ENCODE assay signal across 18 cellular contexts in the genomic region with DNA sequence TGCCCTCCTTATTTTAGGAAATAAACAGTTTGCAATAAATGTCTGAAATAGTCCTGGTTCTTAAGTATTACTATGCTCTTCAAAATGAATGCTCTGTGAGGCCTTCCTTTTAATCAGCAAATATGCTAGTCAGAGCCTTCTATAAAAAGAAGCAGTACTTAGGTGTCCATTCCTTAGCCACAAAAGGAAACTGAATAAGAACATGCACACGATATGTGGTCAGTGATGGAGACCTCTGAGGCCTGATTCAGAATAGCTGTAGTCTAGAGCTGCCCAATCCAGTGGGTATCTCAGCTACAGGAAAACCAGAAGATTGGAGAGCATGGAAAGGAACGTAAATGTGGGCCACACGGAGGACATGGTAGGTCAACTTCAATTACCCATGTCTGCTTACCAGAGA.
DNase-seq lines count a peak whose midpoint lies in the region; ATAC-seq and TF ChIP-seq lines count a peak whose summit lies in the region.
"Had no signal": no experiment of that assay in that cellular context is flagged by ENCODE, and none has a peak within 500 bp of the region (broad histone marks: within the 10 kb centered on the region; RNA-seq: fewer than 3 reads in every experiment).

No MANE protein-coding gene starts in this region.

- no peaks in the 10 kb centered on the region for H3K79me2 ChIP-seq in Loucy (ENCODE audit: insufficient read depth, low read length)

- H3F3A ChIP-seq in Loucy (ENCODE audit: low read depth) = no peaks in the 10 kb centered on the region

- H3K27me3 Mint-ChIP-seq in HFFc6 (ENCODE audit: insufficient read depth) (no peaks in the 10 kb centered on the region; the same call in 1 of the 2 replicates), Caco-2 (ENCODE audit: insufficient read depth, unreplicated experiment) (no peaks in the 10 kb centered on the region)

- no peak for ATAC-seq in HG02973 (IDR thresholded peaks at IDR 0.05; ENCODE audit: unreplicated experiment)
- ATAC-seq: GM23338, K562, Right ventricle myocardium inferior had no signal

- H3K9me3 Mint-ChIP-seq in HFFc6 (no peaks in the 10 kb centered on the region), Caco-2 (ENCODE audit: unreplicated experiment) (no peaks in the 10 kb centered on the region)

- CTCF ChIA-PET in Caco-2 (lab: Charles Lee) = no interaction called here

- DNase-seq in EH (ENCODE audit: low read depth) = peak; percentile 39
- peak; percentile 20 for DNase-seq in HFFc6
- DNase-seq in myocyte (ENCODE audit: low read depth) = peak; percentile 81
- DNase-seq in Caco-2 = no peak
- no peak for DNase-seq in BE2C
- DNase-seq: COR-L47, DMS153, EL, NCI-H1092, NCI-H146, NCI-H2227 treated with DMSO at 0.1 percent for 48 hours, NCI-H524, Peyer's patch had no signal

- POLR2A ChIA-PET in Caco-2 (lab: Charles Lee) = no interaction called here

- H3K9me3 ChIP-seq in Loucy (ENCODE audit: insufficient read depth, low read depth, low read length) (no peaks in the 10 kb centered on the region), Caco-2 (no peaks in the 10 kb centered on the region), BE2C (no peaks in the 10 kb centered on the region)
- H3K9me3 ChIP-seq: Peyer's patch had no signal

- no peak overlapping the region for H3K9ac ChIP-seq in Loucy (ENCODE audit: low read depth, low read length, poor library complexity, severe bottlenecking)

- peak overlapping the region; percentile 30 for H3K4me2 ChIP-seq in Loucy (ENCODE audit: low read depth, low read length, poor library complexity, severe bottlenecking)
- H3K4me2 ChIP-seq: GM23338 had no signal

- H3K36me3 ChIP-seq in Loucy (ENCODE audit: insufficient read depth, low read length) (no peaks in the 10 kb centered on the region), Caco-2 (ENCODE audit: control insufficient read depth, insufficient read depth, low read length) (no peaks in the 10 kb centered on the region), BE2C (no peaks in the 10 kb centered on the region; the same call in 1 of the 2 replicates)
- H3K36me3 ChIP-seq: Peyer's patch had no signal

- H3K4me3 Mint-ChIP-seq in HFFc6 = no peak overlapping the region
- no peak overlapping the region for H3K4me3 Mint-ChIP-seq in Caco-2 (ENCODE audit: unreplicated experiment)
- H3K4me3 Mint-ChIP-seq: GM23338 had no signal

- H3K4me1 Mint-ChIP-seq in HFFc6 (ENCODE audit: low read depth) (peaks cover 31% of the 10 kb centered on the region), Caco-2 (ENCODE audit: low read depth, unreplicated experiment) (peaks cover 11% of the 10 kb centered on the region)
- H3K4me1 Mint-ChIP-seq: GM23338 had no signal

- no TSS peak for BruUV-seq in Caco-2 (replicated peaks; lab: Mats Ljungman, UMichigan)

- H3K27ac Mint-ChIP-seq in HFFc6 = peak overlapping the region; percentile 39; the same call in 1 of the 2 replicates
- H3K27ac Mint-ChIP-seq in Caco-2 (ENCODE audit: unreplicated experiment) = no peak overlapping the region
- H3K27ac Mint-ChIP-seq: GM23338 had no signal

- H3K4me1 ChIP-seq in Loucy (ENCODE audit: insufficient read depth, low read length, poor library complexity, severe bottlenecking) (peaks cover 37% of the 10 kb centered on the region), Caco-2 (peaks cover 4% of the 10 kb centered on the region), BE2C (no peaks in the 10 kb centered on the region)
- H3K4me1 ChIP-seq: Peyer's patch had no signal

- H3K4me3 ChIP-seq in Loucy (ENCODE audit: low read length, poor library complexity, severe bottlenecking) = no peak overlapping the region
- H3K4me3 ChIP-seq in Caco-2 (ENCODE audit: low read depth, low read length) = no peak overlapping the region
- no peak overlapping the region for H3K4me3 ChIP-seq in BE2C (ENCODE audit: low read depth, low read length)
- H3K4me3 ChIP-seq: GM23338, K562, Peyer's patch had no signal

- no peaks in the 10 kb centered on the region for H4K20me1 ChIP-seq in Loucy (ENCODE audit: insufficient read depth, low read length, poor library complexity, severe bottlenecking)

- peaks cover 22% of the 10 kb centered on the region for H3K36me3 Mint-ChIP-seq in HFFc6 (ENCODE audit: low read depth)
- peaks cover 5% of the 10 kb centered on the region for H3K36me3 Mint-ChIP-seq in Caco-2 (ENCODE audit: insufficient read depth, unreplicated experiment)

- intact Hi-C loops in Caco-2 (cut with micrococcal nuclease; ENCODE audit: unreplicated experiment) = no loop called here

- TF ChIP-seq CTCF in HFFc6 (IDR thresholded peaks at IDR 0.05) (no peak), Loucy (conservative IDR thresholded peaks at IDR 0.05; ENCODE audit: low read length) (no peak), Caco-2 (IDR thresholded peaks at IDR 0.05; ENCODE audit: insufficient read depth in 1 of 2, low read depth in 1 of 2, low read length in 1 of 2, severe bottlenecking in 1 of 2, unreplicated experiment in 1 of 2) (no peak), BE2C (IDR thresholded peaks at IDR 0.05; ENCODE audit: low read depth, low read length) (no peak)

- H3K27me3 ChIP-seq in Loucy (ENCODE audit: insufficient read depth, low read length, poor library complexity, severe bottlenecking) (no peaks in the 10 kb centered on the region), Caco-2 (replicated peaks; ENCODE audit: control insufficient read depth, insufficient read depth, low read length) (no peaks in the 10 kb centered on the region), BE2C (no peaks in the 10 kb centered on the region)
- H3K27me3 ChIP-seq: Peyer's patch had no signal

- H2AFZ ChIP-seq in Loucy (ENCODE audit: low read length) = no peak overlapping the region
- H2AFZ ChIP-seq: GM23338 had no signal

- no peaks in the 10 kb centered on the region for H3K9me2 ChIP-seq in Loucy (replicated peaks; ENCODE audit: low read depth, low read length)

Comparison
In these comparisons a context has a peak if more than half of its experiments do, and no peak if none do; other contexts are left out.
1. DNase-seq: peak in EH (single experiment), HFFc6 (single experiment) and myocyte (single experiment); none in Caco-2 (0 of 2) and BE2C (single experiment).